In the genomic region with DNA sequence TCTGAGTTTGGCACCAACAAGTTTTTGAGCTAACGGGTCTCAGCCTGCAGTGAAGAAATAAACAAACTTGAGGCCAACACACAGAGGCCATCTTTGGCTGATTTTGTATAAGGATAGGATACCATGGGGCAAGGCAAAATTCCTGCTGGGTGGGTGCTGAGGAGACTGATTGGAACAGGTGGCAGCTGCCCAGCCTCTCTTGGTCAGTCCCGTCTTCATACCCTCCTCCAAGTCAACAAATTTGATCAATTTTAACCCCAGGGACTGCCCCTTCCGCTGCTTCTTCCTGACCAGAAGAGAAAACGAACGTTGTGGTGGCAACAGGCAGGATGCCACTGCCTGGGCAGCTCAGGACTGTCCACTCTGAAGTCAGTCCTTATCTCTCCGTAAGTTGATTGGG, we compare ENCODE assay signal across 22 cellular contexts.
"Had no signal": no experiment of that assay in that cellular context is flagged by ENCODE, and none has a peak within 500 bp of the region (broad histone marks: within the 10 kb centered on the region; RNA-seq: fewer than 3 reads in every experiment).

No MANE protein-coding gene starts in this region.

- FAIRE-seq: frontal cortex, islet of Langerhans, TTC549 had no signal

- H3K27me3 ChIP-seq: body of pancreas, thyroid gland had no signal

- ATAC-seq: body of pancreas; left cardiac atrium; stimulated activated naive CD8-positive, alpha-beta T cell treated with anti-CD3 and anti-CD28 coated beads, Interleukin-15, Interleukin-2, amounts not matched to agents 100 U/mL and 50 U/mL, for 24 hours; upper lobe of right lung had no signal

- H3K4me3 ChIP-seq: body of pancreas, spleen, thyroid gland, upper lobe of right lung had no signal

- H3K4me1 ChIP-seq: spleen, thyroid gland, upper lobe of right lung had no signal

- H3K9me3 ChIP-seq: body of pancreas, spleen, thyroid gland, upper lobe of right lung had no signal

- H3K27ac ChIP-seq: body of pancreas, spleen, thyroid gland, upper lobe of right lung, WERI-Rb-1 had no signal

- DNase-seq: activated CD4-positive, alpha-beta T cell treated with anti-CD3 and anti-CD28 coated beads for 1 hour; activated CD4-positive, alpha-beta T cell treated with anti-CD3 and anti-CD28 coated beads, Interleukin-2, amount 50 U/mL, for 1 hour; activated gamma-delta T cell treated with Interleukin-2 at 50 U/mL for 16 hours; activated T-cell treated with anti-CD3 and anti-CD28 coated beads, Interleukin-2, amount 50 U/mL, for 1 hour; anterior cingulate cortex; body of pancreas; caudate nucleus; effector memory CD4-positive, alpha-beta T cell; hypothalamus; left cardiac atrium; naive B cell; retina; spleen; stimulated activated CD4-positive, alpha-beta T cell treated with anti-CD3 and anti-CD28 coated beads, Interleukin-4, amount 100 ng/mL, for 4 hours; stimulated activated naive CD8-positive, alpha-beta T cell treated with anti-CD3 and anti-CD28 coated beads, Interleukin-15, Interleukin-2, amounts not matched to agents 100 U/mL and 50 U/mL, for 24 hours; T-helper 1 cell; thyroid gland; upper lobe of right lung; WERI-Rb-1 had no signal

- H3K36me3 ChIP-seq: spleen, thyroid gland, upper lobe of right lung, WERI-Rb-1 had no signal
